1 cellular context compared by ENCODE assay signal in genomic region chr1:173499729-173500128, GRCh38.
TF ChIP-seq lines count a peak whose summit lies in the region.

No MANE protein-coding gene starts in this region.

TF ChIP-seq in K562, 482 proteins besides CTCF, POLR2A, EP300 and RAD21 (continued from another document):
- TF ChIP-seq ZNF518B (CRISPR knock-in tag; IDR thresholded peaks at IDR 0.05) (no peak), MECOM (CRISPR knock-in tag; IDR thresholded peaks at IDR 0.05) (no peak), RBBP5 (IDR thresholded peaks at IDR 0.05; ENCODE audit: borderline replicate concordance, insufficient read depth, low read length, poor library complexity, severe bottlenecking) (no peak), MGA (IDR thresholded peaks at IDR 0.05) (no peak), MXI1 (IDR thresholded peaks at IDR 0.05; ENCODE audit: low read depth, low read length) (no peak)
